Comparison of ENCODE assay signal across 8 cellular contexts in the genomic region with DNA sequence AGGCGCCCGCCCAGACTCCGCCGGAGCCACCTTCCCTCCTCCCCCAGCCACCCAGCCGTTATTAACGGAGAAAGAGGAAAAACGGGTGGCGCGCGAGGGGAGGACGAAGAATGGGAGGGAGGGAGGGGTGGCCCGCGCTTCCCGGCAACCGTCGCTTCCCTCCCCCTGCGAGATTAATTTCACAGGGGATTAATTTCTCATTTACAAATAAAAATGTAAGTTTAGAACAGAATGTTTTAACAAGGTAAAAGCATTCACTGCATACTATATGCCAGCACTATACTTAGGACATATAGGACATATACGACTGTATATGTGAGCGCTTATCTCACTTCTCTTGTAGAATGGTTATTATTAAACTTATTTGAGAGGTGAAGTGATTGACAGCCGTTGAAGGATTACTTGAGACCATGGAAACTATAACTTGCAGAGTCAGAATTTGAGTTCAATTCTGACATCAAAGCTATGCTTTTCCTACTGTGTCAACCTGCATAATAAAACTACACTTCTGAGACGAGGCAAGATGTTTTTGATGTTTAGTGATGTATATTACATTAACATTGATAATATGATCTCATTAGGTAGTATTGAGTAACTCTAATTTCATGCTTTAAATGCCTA.
DNase-seq lines count a peak whose midpoint lies in the region; ATAC-seq and TF ChIP-seq lines count a peak whose summit lies in the region.
"Not testable (repeated sequence)": the region's sequence is repeated elsewhere in the genome, so short reads cannot be mapped to it uniquely, and the experiment has no call there.

No MANE protein-coding gene starts in this region.

- not testable (repeated sequence) for H3K27ac Mint-ChIP-seq in CD4-positive, CD25-positive, alpha-beta regulatory T cell; HFFc6; activated CD4-positive, alpha-beta T cell treated with anti-CD3 and anti-CD28 coated beads, Interleukin-2, amount 10 ng/mL, durations not matched to agents 24 days and 14 days; nephron progenitor cell

- not testable (repeated sequence) for TF ChIP-seq EP300 in suprapubic skin (IDR thresholded peaks at IDR 0.05)

- intact Hi-C loops in activated CD4-positive, alpha-beta T cell treated with anti-CD3 and anti-CD28 coated beads, Interleukin-2, amount 10 ng/mL, durations not matched to agents 24 days and 14 days (cut with micrococcal nuclease) = not testable (repeated sequence)

- H3K4me1 ChIP-seq in CD4-positive, CD25-positive, alpha-beta regulatory T cell (ENCODE audit: control insufficient read depth, insufficient read depth, low read length, poor library complexity, severe bottlenecking); iPS DF 6.9 (ENCODE audit: control insufficient read depth, insufficient read depth, low read length); suprapubic skin: not testable (repeated sequence)

- peak in 1 of 3 donors; percentile 0 for DNase-seq in CD4-positive, CD25-positive, alpha-beta regulatory T cell
- DNase-seq in HFFc6; activated CD4-positive, alpha-beta T cell treated with anti-CD3 and anti-CD28 coated beads, Interleukin-2, amount 10 ng/mL, durations not matched to agents 24 days and 14 days; choroid plexus epithelial cell (ENCODE audit: low read depth); iPS DF 6.9 (ENCODE audit: low read depth, low spot score); nephron progenitor cell; suprapubic skin (ENCODE audit: low spot score in 2 of 2): not testable (repeated sequence)
- DNase-seq in NCI-H69 (lab: John Stamatoyannopoulos, UW) = peak; percentile 79

- H3K27me3 ChIP-seq in CD4-positive, CD25-positive, alpha-beta regulatory T cell (ENCODE audit: control insufficient read depth, insufficient read depth, low read length); iPS DF 6.9 (ENCODE audit: control insufficient read depth, insufficient read depth, low read length); suprapubic skin: not testable (repeated sequence)

- not testable (repeated sequence) for TF ChIP-seq CTCF in HFFc6 (IDR thresholded peaks at IDR 0.05); choroid plexus epithelial cell (conservative IDR thresholded peaks at IDR 0.05; ENCODE audit: low read depth, low read length); nephron progenitor cell (IDR thresholded peaks at IDR 0.05); suprapubic skin (IDR thresholded peaks at IDR 0.05)

- ATAC-seq in CD4-positive, CD25-positive, alpha-beta regulatory T cell (ENCODE audit: low read depth in 2 of 2) = not testable (repeated sequence)

- H3K27me3 Mint-ChIP-seq in CD4-positive, CD25-positive, alpha-beta regulatory T cell = peaks cover 42% of the 10 kb centered on the region
- not testable (repeated sequence) for H3K27me3 Mint-ChIP-seq in HFFc6 (ENCODE audit: insufficient read depth); nephron progenitor cell (ENCODE audit: low read depth, poor library complexity)
- H3K27me3 Mint-ChIP-seq in activated CD4-positive, alpha-beta T cell treated with anti-CD3 and anti-CD28 coated beads, Interleukin-2, amount 10 ng/mL, durations not matched to agents 24 days and 14 days = peaks cover 26% of the 10 kb centered on the region

- not testable (repeated sequence) for H3K9me3 Mint-ChIP-seq in CD4-positive, CD25-positive, alpha-beta regulatory T cell; HFFc6; activated CD4-positive, alpha-beta T cell treated with anti-CD3 and anti-CD28 coated beads, Interleukin-2, amount 10 ng/mL, durations not matched to agents 24 days and 14 days; nephron progenitor cell

- no CpG with 5 or more reads among the region's 21 CpGs for WGBS in iPS DF 6.9 (ENCODE audit: insufficient coverage, insufficient read length)
- 3% methylated on average over 17 of the region's 21 CpGs for WGBS in suprapubic skin

- not testable (repeated sequence) for H3K27ac ChIP-seq in CD4-positive, CD25-positive, alpha-beta regulatory T cell (ENCODE audit: insufficient read depth, low read length, poor library complexity, severe bottlenecking); iPS DF 6.9 (ENCODE audit: low read length)
- H3K27ac ChIP-seq in suprapubic skin = peak overlapping the region; percentile 95

- not testable (repeated sequence) for H3K9me3 ChIP-seq in CD4-positive, CD25-positive, alpha-beta regulatory T cell (ENCODE audit: control insufficient read depth in 2 of 2, low read length in 2 of 2); iPS DF 6.9 (ENCODE audit: control insufficient read depth, insufficient read depth, low read length); suprapubic skin

- not testable (repeated sequence) for H3K4me3 ChIP-seq in CD4-positive, CD25-positive, alpha-beta regulatory T cell (ENCODE audit: low read depth, low read length)
- H3K4me3 ChIP-seq in choroid plexus epithelial cell (ENCODE audit: low read depth, low read length) = peak overlapping the region; percentile 70
- H3K4me3 ChIP-seq in iPS DF 6.9 (ENCODE audit: low read length) = peak overlapping the region; percentile 70; the same call in 1 of the 2 replicates
- peak overlapping the region; percentile 88 for H3K4me3 ChIP-seq in suprapubic skin

- peak overlapping the region; percentile 31 to 70 (median 56) for H3K4me3 Mint-ChIP-seq in CD4-positive, CD25-positive, alpha-beta regulatory T cell
- H3K4me3 Mint-ChIP-seq in HFFc6 (peak overlapping the region; percentile 89), nephron progenitor cell (peak overlapping the region; percentile 73)
- peak overlapping the region; percentile 72 for H3K4me3 Mint-ChIP-seq in activated CD4-positive, alpha-beta T cell treated with anti-CD3 and anti-CD28 coated beads, Interleukin-2, amount 10 ng/mL, durations not matched to agents 24 days and 14 days

- H3K4me1 Mint-ChIP-seq in CD4-positive, CD25-positive, alpha-beta regulatory T cell; HFFc6 (ENCODE audit: low read depth); activated CD4-positive, alpha-beta T cell treated with anti-CD3 and anti-CD28 coated beads, Interleukin-2, amount 10 ng/mL, durations not matched to agents 24 days and 14 days: not testable (repeated sequence)
- H3K4me1 Mint-ChIP-seq in nephron progenitor cell = peaks cover 20% of the 10 kb centered on the region

- TF ChIP-seq POLR2A in suprapubic skin (IDR thresholded peaks at IDR 0.05) = not testable (repeated sequence)

- H3K36me3 Mint-ChIP-seq in CD4-positive, CD25-positive, alpha-beta regulatory T cell; HFFc6 (ENCODE audit: low read depth); activated CD4-positive, alpha-beta T cell treated with anti-CD3 and anti-CD28 coated beads, Interleukin-2, amount 10 ng/mL, durations not matched to agents 24 days and 14 days (ENCODE audit: low read depth); nephron progenitor cell (ENCODE audit: low read depth): not testable (repeated sequence)

- not testable (repeated sequence) for H3K36me3 ChIP-seq in CD4-positive, CD25-positive, alpha-beta regulatory T cell (ENCODE audit: control insufficient read depth, insufficient read depth, low read length); iPS DF 6.9 (ENCODE audit: control insufficient read depth, insufficient read depth, low read length); suprapubic skin
